ENCODE assay signal across 9 cellular contexts in the genomic region with DNA sequence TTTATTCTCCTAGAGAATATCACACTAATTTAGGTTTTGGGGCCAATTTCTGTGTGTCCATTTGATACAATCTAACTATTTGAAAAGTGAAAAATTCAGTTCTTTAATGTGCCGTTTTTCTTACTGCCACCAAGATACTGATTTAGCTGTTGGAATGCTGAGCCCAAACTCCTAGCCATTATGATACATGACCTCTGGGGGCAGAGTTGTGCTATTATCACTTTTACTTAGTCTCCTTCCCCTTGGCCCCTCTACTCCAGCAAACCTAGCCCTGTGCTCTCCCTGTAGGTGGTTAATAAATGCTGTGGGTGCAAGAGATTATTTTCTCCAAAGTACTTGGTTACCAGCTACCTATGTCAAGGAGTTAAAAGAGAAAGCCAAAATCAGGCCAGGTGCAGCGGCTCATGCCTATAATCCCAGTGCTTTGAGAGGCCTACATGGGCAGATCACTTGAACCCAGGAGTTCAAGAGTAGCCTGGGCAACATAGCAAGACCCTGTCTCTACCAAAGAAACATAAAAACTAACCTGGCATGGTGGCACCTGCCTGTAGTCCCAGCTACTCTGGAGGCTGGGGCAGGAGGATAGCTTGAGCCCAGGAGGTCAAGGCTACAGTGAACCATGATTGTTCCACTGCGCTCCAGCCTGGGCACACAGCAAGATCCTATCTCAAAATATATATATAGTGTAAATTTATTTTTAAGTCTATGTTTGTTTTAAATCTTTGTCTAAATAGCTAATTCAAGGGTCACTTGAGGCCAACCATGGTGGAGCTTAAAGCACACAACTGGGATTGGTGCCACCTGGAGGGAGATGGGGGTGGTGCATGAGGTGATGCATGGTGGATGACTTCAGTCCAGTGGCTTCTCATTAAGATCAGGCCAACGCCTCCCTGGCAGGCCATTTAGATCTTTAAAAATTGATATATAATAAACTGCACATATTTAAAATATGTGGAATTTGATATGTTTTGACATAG.
DNase-seq lines count a peak whose midpoint lies in the region; ATAC-seq and TF ChIP-seq lines count a peak whose summit lies in the region.
"Had no signal": no experiment of that assay in that cellular context is flagged by ENCODE, and none has a peak within 500 bp of the region (broad histone marks: within the 10 kb centered on the region; RNA-seq: fewer than 3 reads in every experiment).

No MANE protein-coding gene starts in this region.

- no peak overlapping the region for H3K27ac Mint-ChIP-seq in CD4-positive, alpha-beta T cell
- H3K27ac Mint-ChIP-seq in naive thymus-derived CD4-positive, alpha-beta T cell: no peak overlapping the region
- H3K27ac Mint-ChIP-seq: memory B cell had no signal

- no peaks in the 10 kb centered on the region for H3K9me3 Mint-ChIP-seq in CD4-positive, alpha-beta T cell
- peaks cover 0 to 5% (median 0%) of the 10 kb centered on the region in 11 donors for H3K9me3 Mint-ChIP-seq in naive thymus-derived CD4-positive, alpha-beta T cell

- H3K4me1 Mint-ChIP-seq in CD4-positive, alpha-beta T cell (ENCODE audit: low read depth): no peaks in the 10 kb centered on the region
- H3K4me1 Mint-ChIP-seq in naive thymus-derived CD4-positive, alpha-beta T cell: peaks cover 4 to 12% (median 6%) of the 10 kb centered on the region in 7 donors
- H3K4me1 Mint-ChIP-seq: memory B cell had no signal

- no peaks in the 10 kb centered on the region for H3K27me3 ChIP-seq in CD4-positive, alpha-beta T cell (ENCODE audit: control insufficient read depth, insufficient read depth, low read length)
- H3K27me3 ChIP-seq in H7 (ENCODE audit: control insufficient read depth, insufficient read depth, low read length) (no peaks in the 10 kb centered on the region), SJCRH30 (no peaks in the 10 kb centered on the region)
- no peaks in the 10 kb centered on the region for H3K27me3 ChIP-seq in naive thymus-derived CD4-positive, alpha-beta T cell (ENCODE audit: control insufficient read depth in 2 of 2, insufficient read depth in 2 of 2, low read length in 2 of 2)

- intact Hi-C loops in CD4-positive, alpha-beta T cell (cut with DNase I, micrococcal nuclease): loop anchor here (1.0 to 10.0 kb wide), 3 partner anchors 162 to 229 kb away; a partner anchor contains a TSS
- intact Hi-C loops in naive thymus-derived CD4-positive, alpha-beta T cell (cut with micrococcal nuclease): loop anchor here (1.0 to 5.0 kb wide), 2 partner anchors 164 to 232 kb away; no protein-coding TSS in a partner anchor
- intact Hi-C loops in sciatic nerve (cut with DNase I): no loop called here

- no peak overlapping the region for H3K27ac ChIP-seq in CD4-positive, alpha-beta T cell (ENCODE audit: low read depth, low read length)
- H3K27ac ChIP-seq in SJCRH30: no peak overlapping the region
- H3K27ac ChIP-seq in naive thymus-derived CD4-positive, alpha-beta T cell (ENCODE audit: low read depth, low read length): no peak overlapping the region

- POLR2A ChIA-PET in CD4-positive, alpha-beta T cell (lab: Charles Lee): no interaction called here
- POLR2A ChIA-PET in naive thymus-derived CD4-positive, alpha-beta T cell (lab: Charles Lee): no interaction called here

- no peaks in the 10 kb centered on the region for H3K36me3 Mint-ChIP-seq in CD4-positive, alpha-beta T cell (ENCODE audit: low read depth)
- H3K36me3 Mint-ChIP-seq in naive thymus-derived CD4-positive, alpha-beta T cell: peaks cover 0 to 4% (median 0%) of the 10 kb centered on the region in 5 donors
- H3K36me3 Mint-ChIP-seq: memory B cell had no signal

- CTCF ChIA-PET in CD4-positive, alpha-beta T cell (lab: Charles Lee): interaction anchor here (1.0 kb wide), 1 partner anchor 234 kb away, joined by 3 read pairs; no protein-coding TSS in a partner anchor
- CTCF ChIA-PET in naive thymus-derived CD4-positive, alpha-beta T cell (lab: Charles Lee): interaction anchor here (0.8 to 2.5 kb wide), 4 partner anchors 160 to 237 kb away, joined by 3 to 16 read pairs (median 4); no protein-coding TSS in a partner anchor

- no peak overlapping the region for H3K4me3 ChIP-seq in H7 (ENCODE audit: insufficient read depth, low read depth, low read length)
- H3K4me3 ChIP-seq in SJCRH30: no peak overlapping the region
- H3K4me3 ChIP-seq in choroid plexus epithelial cell (ENCODE audit: low read depth, low read length): no peak overlapping the region
- no peak overlapping the region for H3K4me3 ChIP-seq in naive thymus-derived CD4-positive, alpha-beta T cell (ENCODE audit: low read length)

- DNase-seq in CD4-positive, alpha-beta T cell: peak in 7 of 10 experiments; percentile 2 to 25 (median 19)
- DNase-seq in H7: peak; percentile 64
- peak; percentile 19 to 42 for DNase-seq in SJCRH30
- peak; percentile 47 for DNase-seq in choroid plexus epithelial cell (ENCODE audit: low read depth)
- peak in 5 of 9 donors; percentile 6 to 31 (median 29) for DNase-seq in naive thymus-derived CD4-positive, alpha-beta T cell
- no peak for DNase-seq in hippocampal formation (lab: John Stamatoyannopoulos, UW)
- no peak for DNase-seq in sciatic nerve (ENCODE audit: low spot score)

- no peaks in the 10 kb centered on the region for H3K27me3 Mint-ChIP-seq in CD4-positive, alpha-beta T cell
- peaks cover 0 to 15% (median 3%) of the 10 kb centered on the region in 5 donors for H3K27me3 Mint-ChIP-seq in naive thymus-derived CD4-positive, alpha-beta T cell

- H3K9me3 ChIP-seq in CD4-positive, alpha-beta T cell (ENCODE audit: control insufficient read depth, low read length): no peaks in the 10 kb centered on the region
- H3K9me3 ChIP-seq in SJCRH30 (replicated peaks): no peaks in the 10 kb centered on the region
- no peaks in the 10 kb centered on the region for H3K9me3 ChIP-seq in naive thymus-derived CD4-positive, alpha-beta T cell (ENCODE audit: control insufficient read depth in 2 of 3, low read length in 3 of 3)

- no peaks in the 10 kb centered on the region; the same call in 1 of the 2 replicates for H3K4me1 ChIP-seq in SJCRH30
- no peaks in the 10 kb centered on the region for H3K4me1 ChIP-seq in naive thymus-derived CD4-positive, alpha-beta T cell (ENCODE audit: control insufficient read depth in 2 of 2, insufficient read depth in 2 of 2, low read length in 2 of 2)

- TF ChIP-seq CTCF in CD4-positive, alpha-beta T cell (IDR thresholded peaks at IDR 0.05): peak; percentile 58
- TF ChIP-seq CTCF in choroid plexus epithelial cell (conservative IDR thresholded peaks at IDR 0.05; ENCODE audit: low read depth, low read length): peak; percentile 61

- peak; percentile 52 for ATAC-seq in CD4-positive, alpha-beta T cell (ENCODE audit: poor library complexity)
- peak; percentile 67 for ATAC-seq in naive thymus-derived CD4-positive, alpha-beta T cell
- no peak for ATAC-seq in sciatic nerve
- no peak for ATAC-seq in GM19463 (IDR thresholded peaks at IDR 0.05; ENCODE audit: unreplicated experiment)

- no peaks in the 10 kb centered on the region for H3K36me3 ChIP-seq in H7 (replicated peaks; ENCODE audit: control insufficient read depth, insufficient read depth, low read length)
- H3K36me3 ChIP-seq in SJCRH30: no peaks in the 10 kb centered on the region
- H3K36me3 ChIP-seq in naive thymus-derived CD4-positive, alpha-beta T cell (ENCODE audit: control insufficient read depth in 2 of 3, insufficient read depth in 3 of 3, low read length in 3 of 3): no peaks in the 10 kb centered on the region

- no peak overlapping the region for H3K4me3 Mint-ChIP-seq in CD4-positive, alpha-beta T cell
- no peak overlapping the region for H3K4me3 Mint-ChIP-seq in naive thymus-derived CD4-positive, alpha-beta T cell
- H3K4me3 Mint-ChIP-seq: memory B cell had no signal

Comparison
In these comparisons a context has a peak if more than half of its experiments do, and no peak if none do; other contexts are left out.
1. ATAC-seq: peak in CD4-positive, alpha-beta T cell (single experiment) and naive thymus-derived CD4-positive, alpha-beta T cell (single experiment); none in sciatic nerve (single experiment) and GM19463 (single experiment).
2. DNase-seq: peak in CD4-positive, alpha-beta T cell (7 of 10), H7 (single experiment), SJCRH30 (2 of 2), choroid plexus epithelial cell (single experiment) and naive thymus-derived CD4-positive, alpha-beta T cell (5 of 9); none in hippocampal formation (0 of 2) and sciatic nerve (single experiment).